ENCODE assay signal across 3 cellular contexts in the genomic region with DNA sequence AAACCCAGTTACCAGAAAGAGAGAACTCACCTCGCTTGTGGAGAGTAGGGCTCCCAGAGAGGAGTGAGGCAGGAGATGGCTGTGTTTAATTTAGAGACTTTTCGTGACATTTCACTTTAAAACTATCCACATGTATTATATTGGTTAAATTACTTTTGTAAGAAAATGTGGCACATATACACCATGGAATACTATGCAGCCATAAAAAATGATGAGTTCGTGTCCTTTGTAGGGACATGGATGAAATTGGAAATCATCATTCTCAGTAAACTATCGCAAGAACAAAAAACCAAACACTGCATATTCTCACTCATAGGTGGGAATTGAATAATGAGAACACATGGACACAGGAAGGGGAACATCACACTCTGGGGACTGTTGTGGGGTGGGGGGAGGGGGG. TPM values are rescaled to one million over a fixed set of nuclear protein-coding genes. Genes with fewer than 3 reads are reported as not detected.
DNase-seq lines count a peak whose midpoint lies in the region; ATAC-seq, FAIRE-seq and TF ChIP-seq lines count a peak whose summit lies in the region.
"Not testable (repeated sequence)": the region's sequence is repeated elsewhere in the genome, so short reads cannot be mapped to it uniquely, and the experiment has no call there.

No MANE protein-coding gene starts in this region.

- FAIRE-seq in K562 (lab: Jason Lieb, UNC), result not testable (repeated sequence)

- not testable (repeated sequence) for H3K27ac ChIP-seq in HEK293 (ENCODE audit: extremely low read depth, low read depth, low read length); K562 (ENCODE audit: extremely low read depth, low read depth, low read length)

- not testable (repeated sequence) for TF ChIP-seq RAD21 in K562 (CRISPR knock-in tag; conservative IDR thresholded peaks at IDR 0.05 in 1 of 2, IDR thresholded peaks at IDR 0.05 in 1 of 2)

- not testable (repeated sequence) for H3K36me3 ChIP-seq in Caco-2 (ENCODE audit: control insufficient read depth, insufficient read depth, low read length)
- peaks cover 26 to 40% of the 10 kb centered on the region in 2 experiments for H3K36me3 ChIP-seq in HEK293 (ENCODE audit: control insufficient read depth in 2 of 2, insufficient read depth in 1 of 2, low read length in 2 of 2)
- H3K36me3 ChIP-seq in K562 (ENCODE audit: control insufficient read depth, insufficient read depth, low read length), result peaks cover 35% of the 10 kb centered on the region

- not testable (repeated sequence) for H3K4me3 ChIP-seq in Caco-2 (ENCODE audit: low read depth, low read length); HEK293 (ENCODE audit: low read depth, low read length); K562

- H3K9me3 ChIP-seq in Caco-2; HEK293 (ENCODE audit: control insufficient read depth, insufficient read depth, low read depth, low read length); K562 (replicated peaks; ENCODE audit: control insufficient read depth, insufficient read depth, low read depth, low read length): not testable (repeated sequence)

- not testable (repeated sequence) for BruUV-seq in Caco-2 (replicated peaks; lab: Mats Ljungman, UMichigan); K562 (replicated peaks; lab: Mats Ljungman, UMichigan)

- not testable (repeated sequence) for ATAC-seq in K562

- POLR2A ChIA-PET in Caco-2 (lab: Charles Lee); HEK293 (lab: Yijun Ruan, JAX): not testable (repeated sequence)
- POLR2A ChIA-PET in K562 (lab: Yijun Ruan, JAX), result interaction anchor here (0.8 to 1.8 kb wide), 6 partner anchors 11 to 1014 kb away, joined by 3 to 6 read pairs (median 4); no protein-coding TSS in a partner anchor

- not testable (repeated sequence) for TF ChIP-seq CTCF in Caco-2 (IDR thresholded peaks at IDR 0.05; ENCODE audit: insufficient read depth in 1 of 2, low read depth in 1 of 2, low read length in 1 of 2, severe bottlenecking in 1 of 2, unreplicated experiment in 1 of 2); HEK293 (tag by site-specific recombination; IDR thresholded peaks at IDR 0.05); K562 (IDR thresholded peaks at IDR 0.05 in 2 of 3, conservative IDR thresholded peaks at IDR 0.05 in 1 of 3; ENCODE audit: insufficient read depth in 2 of 3, low read depth in 1 of 3, low read length in 3 of 3)

- not testable (repeated sequence) for TF ChIP-seq POLR2A in K562 (conservative IDR thresholded peaks at IDR 0.05)

- intact Hi-C loops in Caco-2 (cut with micrococcal nuclease; ENCODE audit: unreplicated experiment); K562 (cut with micrococcal nuclease): not testable (repeated sequence)

- peaks cover 13% of the 10 kb centered on the region for H3K4me1 ChIP-seq in Caco-2
- not testable (repeated sequence) for H3K4me1 ChIP-seq in HEK293 (ENCODE audit: control insufficient read depth, insufficient read depth, low read length); K562 (replicated peaks in 1 of 2; ENCODE audit: control insufficient read depth in 2 of 2, insufficient read depth in 2 of 2, low read length in 2 of 2)

- CTCF ChIA-PET in Caco-2 (lab: Charles Lee), result interaction anchor here (0.9 kb wide), 1 partner anchor 18 kb away, joined by 4 read pairs; no protein-coding TSS in a partner anchor
- CTCF ChIA-PET in HEK293 (lab: Yijun Ruan, JAX); K562 (lab: Yijun Ruan, JAX; ENCODE audit: low intra/inter-chr PET ratio): not testable (repeated sequence)

- H3K27me3 ChIP-seq in Caco-2 (replicated peaks; ENCODE audit: control insufficient read depth, insufficient read depth, low read length); K562 (ENCODE audit: control insufficient read depth in 2 of 2, insufficient read depth in 2 of 2, low read length in 2 of 2): not testable (repeated sequence)

- H3K27ac Mint-ChIP-seq in Caco-2 (ENCODE audit: unreplicated experiment), result peak overlapping the region; percentile 29

- DNase-seq in Caco-2; K562 (ENCODE audit: extremely low read depth in 1 of 4, low spot score in 3 of 4): not testable (repeated sequence)

- 98% methylated on average over 3 of the region's 4 CpGs for WGBS in K562 (ENCODE audit: insufficient coverage, low coverage, missing lambda C conversion rate)

- H3K4me2 ChIP-seq in K562 (ENCODE audit: insufficient read depth, low read length), result not testable (repeated sequence)

- in situ Hi-C loops in K562 (cut with MboI), result not testable (repeated sequence)

- H3K36me3 Mint-ChIP-seq in Caco-2 (ENCODE audit: insufficient read depth, unreplicated experiment), result peaks cover 77% of the 10 kb centered on the region

- H4K20me1 ChIP-seq in K562 (replicated peaks; ENCODE audit: control insufficient read depth, insufficient read depth, low read length), result not testable (repeated sequence)

- peaks cover 15% of the 10 kb centered on the region for H3K9me3 Mint-ChIP-seq in Caco-2 (ENCODE audit: unreplicated experiment)

- not testable (repeated sequence) for H3K27me3 Mint-ChIP-seq in Caco-2 (ENCODE audit: insufficient read depth, unreplicated experiment)

- not testable (repeated sequence) for H3K79me2 ChIP-seq in K562 (ENCODE audit: control insufficient read depth, insufficient read depth, low read length)

- TF ChIP-seq EP300 in K562 (IDR thresholded peaks at IDR 0.05; ENCODE audit: low read length), result not testable (repeated sequence)

- H3K9me1 ChIP-seq in K562 (ENCODE audit: control insufficient read depth, insufficient read depth, low read length), result not testable (repeated sequence)

- H3K4me3 Mint-ChIP-seq in Caco-2 (ENCODE audit: unreplicated experiment), result not testable (repeated sequence)

- H3K9ac ChIP-seq in K562 (ENCODE audit: insufficient read depth in 1 of 2, low read depth in 2 of 2, low read length in 2 of 2), result not testable (repeated sequence)

- not testable (repeated sequence) for H2AFZ ChIP-seq in K562 (ENCODE audit: low read depth, low read length)

- peaks cover 21% of the 10 kb centered on the region for H3K4me1 Mint-ChIP-seq in Caco-2 (ENCODE audit: low read depth, unreplicated experiment)

TF ChIP-seq in HEK293, 187 proteins besides CTCF, POLR2A, EP300 and RAD21:
- TF ChIP-seq ZNF146 (tag by site-specific recombination; IDR thresholded peaks at IDR 0.05), result peak; percentile 98
- TF ChIP-seq, protein P1, sequence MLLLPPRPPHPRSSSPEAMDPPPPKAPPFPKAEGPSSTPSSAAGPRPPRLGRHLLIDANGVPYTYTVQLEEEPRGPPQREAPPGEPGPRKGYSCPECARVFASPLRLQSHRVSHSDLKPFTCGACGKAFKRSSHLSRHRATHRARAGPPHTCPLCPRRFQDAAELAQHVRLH (tag by site-specific recombination; IDR thresholded peaks at IDR 0.05), result peak; percentile 31; the same call in 1 of the 2 replicates
TF ChIP-seq in HEK293: peak in this region for 2; not testable (repeated sequence) for 185.

TF ChIP-seq in K562, 482 proteins besides CTCF, POLR2A, EP300 and RAD21:
- TF ChIP-seq ZNF146 (CRISPR knock-in tag; IDR thresholded peaks at IDR 0.05; ENCODE audit: unreplicated experiment), result peak; percentile 37

RNA-seq across cellular contexts. Expression of a gene that starts 20.8 kb away (rescaled TPM):
- 98.9 and 111 TPM in 2 replicates for total RNA-seq in Caco-2 (2022)
- 13.9 and 34.5 TPM in 2 replicates for total RNA-seq in K562 (2011; cell fraction: chromatin; rRNA removed; ENCODE audit: low replicate concordance)
- 7.4 and 7.8 TPM in 2 replicates for total RNA-seq in K562 (2011; cell fraction: nucleolus; rRNA removed)
- 17.1 and 34.4 TPM in 2 replicates for total RNA-seq in K562 (2011; cell fraction: nucleoplasm; rRNA removed)
- 33.4 and 58.5 TPM in 2 replicates for total RNA-seq in K562 (2014; rRNA removed)
- total RNA-seq in K562 (2014; rRNA removed; fragmentation: Illumina TruSeq; extraction: Trizol), result 23.9 and 28.3 TPM in 2 replicates
- 21.9 and 23.2 TPM in 2 replicates for total RNA-seq in K562 (2015; rRNA removed; fragmentation: Illumina TruSeq; extraction: Trizol)
- total RNA-seq in K562 (2021), result 61.0 and 68.3 TPM in 2 replicates
- 33.8 and 35.1 TPM in 2 replicates for polyA plus RNA-seq in K562 (2011; rRNA removed)
- polyA plus RNA-seq in K562 (2011; cell fraction: cytosol; rRNA removed), result 11.7 and 19.5 TPM in 2 replicates
- polyA plus RNA-seq in K562 (2011; cell fraction: nucleus; rRNA removed), result 13.1 and 14.0 TPM in 2 replicates
- polyA plus RNA-seq in K562 (2012), result 29.8 and 40.1 TPM in 2 replicates
- 20.9 and 26.7 TPM in 2 replicates for polyA plus RNA-seq in K562 (2014; fragmentation: Illumina TruSeq; extraction: Trizol)
- polyA plus RNA-seq in K562 (2014; fragmentation: Nextera tagmentation; extraction: Ambion mirVana), result 1 to 10 TPM; 8.3 to 9.7 TPM
- polyA plus RNA-seq in K562 (2014; rRNA removed), result 36.0 and 55.2 TPM in 2 replicates
- 13.8 and 18.0 TPM in 2 replicates for polyA minus RNA-seq in K562 (2011; rRNA and poly(A)+ RNA removed)
- polyA minus RNA-seq in K562 (2011; cell fraction: cytosol; rRNA and poly(A)+ RNA removed), result 7.9 and 8.5 TPM in 2 replicates
- 10.8 and 11.4 TPM in 2 replicates for polyA minus RNA-seq in K562 (2011; cell fraction: nucleus; rRNA and poly(A)+ RNA removed)

RNA-seq across cellular contexts. Expression of a gene that starts 51.2 kb away (rescaled TPM):
- total RNA-seq in Caco-2 (2022) (11.3 and 11.5 TPM in 2 replicates), K562 (2014; rRNA removed) (7.8 and 8.2 TPM in 2 replicates), K562 (2014; rRNA removed; fragmentation: Illumina TruSeq; extraction: Trizol) (13.6 and 14.4 TPM in 2 replicates), K562 (2015; rRNA removed; fragmentation: Illumina TruSeq; extraction: Trizol) (10.7 and 11.2 TPM in 2 replicates), K562 (2021) (10.3 and 10.5 TPM in 2 replicates)
- total RNA-seq in K562 (2011; cell fraction: chromatin; rRNA removed; ENCODE audit: low replicate concordance), result 9.4 and 42.2 TPM in 2 replicates
- total RNA-seq in K562 (2011; cell fraction: nucleolus; rRNA removed), result 6.0 and 8.4 TPM in 2 replicates
- 19.9 and 28.9 TPM in 2 replicates for total RNA-seq in K562 (2011; cell fraction: nucleoplasm; rRNA removed)
- polyA plus RNA-seq in K562 (2011; rRNA removed) (15.9 and 18.4 TPM in 2 replicates), K562 (2014; fragmentation: Illumina TruSeq; extraction: Trizol) (6.9 and 9.5 TPM in 2 replicates), K562 (2014; fragmentation: Nextera tagmentation; extraction: Ambion mirVana) (1 to 10 TPM; 3.6 to 4.3 TPM), K562 (2014; rRNA removed) (6.0 and 8.2 TPM in 2 replicates)
- 2.7 and 11.3 TPM in 2 replicates for polyA plus RNA-seq in K562 (2011; cell fraction: cytosol; rRNA removed)
- 8.0 and 22.9 TPM in 2 replicates for polyA plus RNA-seq in K562 (2011; cell fraction: nucleus; rRNA removed)
- 6.5 and 7.3 TPM in 2 replicates for polyA plus RNA-seq in K562 (2012)
- polyA minus RNA-seq in K562 (2011; rRNA and poly(A)+ RNA removed), result 22.1 and 31.4 TPM in 2 replicates
- 12.0 and 16.3 TPM in 2 replicates for polyA minus RNA-seq in K562 (2011; cell fraction: cytosol; rRNA and poly(A)+ RNA removed)
- polyA minus RNA-seq in K562 (2011; cell fraction: nucleus; rRNA and poly(A)+ RNA removed), result 5.0 and 16.2 TPM in 2 replicates
